ENCODE assay signal across 12 cellular contexts in the genomic region with DNA sequence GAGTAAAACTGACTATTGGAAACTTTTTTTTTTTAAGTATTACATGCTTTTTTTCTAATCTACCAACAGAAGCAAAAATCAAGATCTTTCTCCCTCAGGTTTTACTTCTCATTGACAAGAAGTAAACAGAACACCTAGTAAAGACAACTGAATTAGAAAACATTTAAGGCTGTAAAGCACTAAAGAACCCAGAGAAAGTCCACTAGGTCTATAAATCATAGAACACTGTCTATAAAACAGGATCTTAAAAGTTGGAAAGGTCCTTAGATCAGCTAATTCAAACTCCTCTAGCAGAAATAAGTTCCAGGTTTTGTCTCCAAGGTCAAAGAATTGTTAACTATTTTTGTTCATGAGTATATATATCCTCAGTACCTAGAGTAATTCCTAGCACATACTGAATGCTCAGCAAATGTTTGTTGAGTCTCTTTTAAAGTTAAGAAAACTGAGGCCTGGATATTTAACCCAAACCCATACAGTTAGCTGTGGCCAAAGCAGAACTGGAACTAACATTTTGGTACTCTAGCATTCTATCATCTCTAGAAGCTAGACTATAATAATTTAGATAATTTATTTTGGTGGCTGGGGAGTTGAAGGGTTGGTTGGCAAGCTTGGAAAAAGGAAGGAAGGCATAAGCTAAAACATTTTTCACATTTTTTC. TPM values are rescaled to one million over a fixed set of nuclear protein-coding genes. Genes with fewer than 3 reads are reported as not detected.
DNase-seq lines count a peak whose midpoint lies in the region; ATAC-seq, FAIRE-seq and TF ChIP-seq lines count a peak whose summit lies in the region.
"Had no signal": no experiment of that assay in that cellular context is flagged by ENCODE, and none has a peak within 500 bp of the region (broad histone marks: within the 10 kb centered on the region; RNA-seq: fewer than 3 reads in every experiment).

No MANE protein-coding gene starts in this region.

- no TSS peak for BruUV-seq in PC-3 (replicated peaks; lab: Mats Ljungman, UMichigan)
- no TSS peak for BruUV-seq in endothelial cell of umbilical vein (replicated peaks; lab: Mats Ljungman, UMichigan)

- no peak for DNase-seq in GM06990 (ENCODE audit: extremely low read depth, insufficient read length)
- no peak for DNase-seq in PC-3
- no peak for DNase-seq in endothelial cell of umbilical vein (ENCODE audit: low read depth, low spot score)
- DNase-seq in NCI-H128 (lab: John Stamatoyannopoulos, UW; ENCODE audit: unreplicated experiment) = no peak
- no peak for DNase-seq in activated gamma-delta T cell (lab: John Stamatoyannopoulos, UW)
- no peak for DNase-seq in NCI-H748 (lab: John Stamatoyannopoulos, UW; ENCODE audit: unreplicated experiment)
- DNase-seq: activated effector memory CD4-positive, alpha-beta T cell treated with anti-CD3 and anti-CD28 coated beads, Interleukin-2, amount 50 U/mL, for 16 hours; DND-41; NCI-H2171 had no signal

- POLR2A ChIA-PET in PC-3 (lab: Charles Lee; ENCODE audit: unreplicated experiment) (no interaction called here), endothelial cell of umbilical vein (lab: Charles Lee) (no interaction called here)

- H3K4me3 ChIP-seq in GM06990 (replicated peaks; ENCODE audit: low read depth, low read length) = peak overlapping the region; percentile 93
- H3K4me3 ChIP-seq in PC-3 (ENCODE audit: low read length) = peak overlapping the region; percentile 85
- no peak overlapping the region for H3K4me3 ChIP-seq in endothelial cell of umbilical vein (replicated peaks in 1 of 3; ENCODE audit: insufficient read depth in 1 of 3, low read depth in 1 of 3, low read length in 3 of 3)
- no peak overlapping the region for H3K4me3 ChIP-seq in rectal smooth muscle tissue (ENCODE audit: low read length)

- no peak overlapping the region for H2AFZ ChIP-seq in PC-3 (ENCODE audit: low read length)
- H2AFZ ChIP-seq in endothelial cell of umbilical vein (ENCODE audit: low read depth, low read length) = no peak overlapping the region

- peaks cover 75% of the 10 kb centered on the region for H3K79me2 ChIP-seq in PC-3 (ENCODE audit: low read length)
- H3K79me2 ChIP-seq in endothelial cell of umbilical vein (ENCODE audit: control insufficient read depth, insufficient read depth, low read length) = peaks cover 73% of the 10 kb centered on the region

- H3K27ac ChIP-seq in PC-3 (ENCODE audit: low read length) (no peak overlapping the region), endothelial cell of umbilical vein (ENCODE audit: insufficient read depth, low read depth, low read length) (no peak overlapping the region), rectal smooth muscle tissue (ENCODE audit: low read depth, low read length) (peak overlapping the region; percentile 52)

- H3K4me2 ChIP-seq in PC-3 (ENCODE audit: low read length) (peak overlapping the region; percentile 91), endothelial cell of umbilical vein (ENCODE audit: insufficient read depth, low read length) (peak overlapping the region; percentile 19)

- CTCF ChIA-PET in PC-3 (lab: Charles Lee) (no interaction called here), endothelial cell of umbilical vein (lab: Charles Lee) (interaction anchor here (0.5 kb wide), 1 partner anchor 76 kb away, joined by 4 read pairs; no protein-coding TSS in a partner anchor)

- H3K9me2 ChIP-seq in PC-3 (replicated peaks; ENCODE audit: low read length) = no peaks in the 10 kb centered on the region

- dilution Hi-C loops in endothelial cell of umbilical vein (cut with MboI; ENCODE audit: extremely low pct_ligation_motif_present, low sequenced_read_pairs) = no loop called here

- H3F3A ChIP-seq in PC-3 (ENCODE audit: low read length, unreplicated experiment) = no peaks in the 10 kb centered on the region

- no peaks in the 10 kb centered on the region for H3K9me3 ChIP-seq in PC-3 (ENCODE audit: low read length)
- H3K9me3 ChIP-seq in endothelial cell of umbilical vein (replicated peaks; ENCODE audit: control insufficient read depth, insufficient read depth, low read length) = no peaks in the 10 kb centered on the region

- H3K36me3 ChIP-seq in GM06990 (ENCODE audit: control insufficient read depth, insufficient read depth, low read length) (no peaks in the 10 kb centered on the region), PC-3 (ENCODE audit: low read depth, low read length) (no peaks in the 10 kb centered on the region), endothelial cell of umbilical vein (ENCODE audit: control insufficient read depth in 2 of 2, extremely low read depth in 1 of 2, insufficient read depth in 2 of 2, low read length in 2 of 2) (no peaks in the 10 kb centered on the region), rectal smooth muscle tissue (ENCODE audit: control insufficient read depth, insufficient read depth, low read length) (no peaks in the 10 kb centered on the region)

- TF ChIP-seq POLR2A in endothelial cell of umbilical vein (IDR thresholded peaks at IDR 0.05; ENCODE audit: low read depth, low read length) = no peak

- no peaks in the 10 kb centered on the region for H3K9me1 ChIP-seq in endothelial cell of umbilical vein (replicated peaks; ENCODE audit: control insufficient read depth, extremely low read depth, insufficient read depth, low read length)

- H4K20me1 ChIP-seq in PC-3 (ENCODE audit: low read length) (peaks cover 11% of the 10 kb centered on the region; the same call in 1 of the 2 replicates), endothelial cell of umbilical vein (replicated peaks; ENCODE audit: control insufficient read depth, extremely low read depth, insufficient read depth, low read length) (peaks cover 18% of the 10 kb centered on the region)

- TF ChIP-seq CTCF in GM06990 (IDR thresholded peaks at IDR 0.05; ENCODE audit: insufficient read depth, low read length, poor library complexity, severe bottlenecking) = no peak
- TF ChIP-seq CTCF in PC-3 (conservative IDR thresholded peaks at IDR 0.05; ENCODE audit: low read depth, low read length) = no peak
- no peak for TF ChIP-seq CTCF in endothelial cell of umbilical vein (IDR thresholded peaks at IDR 0.05; ENCODE audit: extremely low read depth in 1 of 2, insufficient read depth in 1 of 2, low read depth in 1 of 2, low read length in 2 of 2)

- H3K9ac ChIP-seq in PC-3 (ENCODE audit: low read length) (no peak overlapping the region), endothelial cell of umbilical vein (replicated peaks; ENCODE audit: extremely low read depth, insufficient read depth, low read length) (no peak overlapping the region), rectal smooth muscle tissue (ENCODE audit: low read length) (no peak overlapping the region)

- FAIRE-seq in endothelial cell of umbilical vein (lab: Jason Lieb, UNC) = no peak
- FAIRE-seq: HTR-8/SVneo had no signal

- no peaks in the 10 kb centered on the region for H3K27me3 ChIP-seq in GM06990 (replicated peaks; ENCODE audit: control insufficient read depth, insufficient read depth, low read length)
- H3K27me3 ChIP-seq in PC-3 (ENCODE audit: low read length) = no peaks in the 10 kb centered on the region
- no peaks in the 10 kb centered on the region for H3K27me3 ChIP-seq in endothelial cell of umbilical vein (ENCODE audit: control insufficient read depth in 2 of 2, insufficient read depth in 2 of 2, low read length in 2 of 2)
- no peaks in the 10 kb centered on the region for H3K27me3 ChIP-seq in rectal smooth muscle tissue (ENCODE audit: control insufficient read depth, insufficient read depth, low read length)

- no peak for ATAC-seq in PC-3
- no peak for ATAC-seq in GM19035 (IDR thresholded peaks at IDR 0.05; ENCODE audit: unreplicated experiment)

- intact Hi-C loops in PC-3 (cut with micrococcal nuclease) = loop anchor here (5.0 kb wide), 1 partner anchor 74 kb away; no protein-coding TSS in a partner anchor
- intact Hi-C loops in endothelial cell of umbilical vein (cut with micrococcal nuclease) = loop anchor here (5.0 kb wide), 1 partner anchor 99 kb away; no protein-coding TSS in a partner anchor

- H3K4me1 ChIP-seq in PC-3 (ENCODE audit: insufficient read depth, low read length) (peaks cover 44% of the 10 kb centered on the region), endothelial cell of umbilical vein (ENCODE audit: control insufficient read depth, extremely low read depth, insufficient read depth, low read length) (peaks cover 31% of the 10 kb centered on the region), rectal smooth muscle tissue (ENCODE audit: control insufficient read depth, insufficient read depth, low read length) (peaks cover 16% of the 10 kb centered on the region)

TF ChIP-seq in endothelial cell of umbilical vein, 7 proteins besides CTCF, POLR2A, EP300 and RAD21:
- no peak for TF ChIP-seq MYC (IDR thresholded peaks at IDR 0.05; ENCODE audit: low read depth, low read length)
- no peak for TF ChIP-seq POLR2AphosphoS5 (IDR thresholded peaks at IDR 0.05; ENCODE audit: insufficient read depth, low read depth, low read length)
- no peak for TF ChIP-seq MAX (IDR thresholded peaks at IDR 0.05; ENCODE audit: insufficient read depth, insufficient read length)
- TF ChIP-seq FOS (IDR thresholded peaks at IDR 0.05; ENCODE audit: borderline replicate concordance, insufficient read depth, low read length) = no peak
- no peak for TF ChIP-seq EZH2 (IDR thresholded peaks at IDR 0.05; ENCODE audit: borderline replicate concordance, low read depth, low read length, severe bottlenecking)
- TF ChIP-seq JUN (IDR thresholded peaks at IDR 0.05; ENCODE audit: borderline replicate concordance, insufficient read depth, insufficient read length, low read depth) = no peak
- TF ChIP-seq GATA2 (IDR thresholded peaks at IDR 0.05; ENCODE audit: insufficient read depth, insufficient read length, low read depth, low read length) = no peak

RNA-seq across cellular contexts. Expression of gene EPS15, which starts 3.0 kb away (rescaled TPM):
- total RNA-seq in PC-3 (2014; rRNA removed) = 24.4 and 26.3 TPM in 2 replicates
- total RNA-seq in endothelial cell of umbilical vein = 44.8 and 52.4 TPM in 2 replicates
- 10.7 and 15.4 TPM in 2 replicates for polyA plus RNA-seq in endothelial cell of umbilical vein
- polyA plus RNA-seq in endothelial cell of umbilical vein (2011; cell fraction: cytosol; rRNA removed) = 17.2 and 18.5 TPM in 2 replicates
- 29.9 and 42.8 TPM in 2 replicates for polyA plus RNA-seq in endothelial cell of umbilical vein (2011; cell fraction: nucleus; rRNA removed)
- 26.0 and 30.8 TPM in 2 replicates for polyA plus RNA-seq in endothelial cell of umbilical vein (2012)
- 39.4 and 47.1 TPM in 2 replicates for polyA minus RNA-seq in endothelial cell of umbilical vein
- 22.6 TPM for polyA minus RNA-seq in endothelial cell of umbilical vein (2011; cell fraction: cytosol; rRNA and poly(A)+ RNA removed)
- polyA minus RNA-seq in endothelial cell of umbilical vein (2011; cell fraction: nucleus; rRNA and poly(A)+ RNA removed) = 45.9 and 72.6 TPM in 2 replicates

Comparison
In these comparisons a context has a peak if more than half of its experiments do, and no peak if none do; other contexts are left out.
1. H3K4me3 ChIP-seq: peak in GM06990 (single experiment) and PC-3 (single experiment); none in endothelial cell of umbilical vein (0 of 3) and rectal smooth muscle tissue (single experiment).